In the genomic region with DNA sequence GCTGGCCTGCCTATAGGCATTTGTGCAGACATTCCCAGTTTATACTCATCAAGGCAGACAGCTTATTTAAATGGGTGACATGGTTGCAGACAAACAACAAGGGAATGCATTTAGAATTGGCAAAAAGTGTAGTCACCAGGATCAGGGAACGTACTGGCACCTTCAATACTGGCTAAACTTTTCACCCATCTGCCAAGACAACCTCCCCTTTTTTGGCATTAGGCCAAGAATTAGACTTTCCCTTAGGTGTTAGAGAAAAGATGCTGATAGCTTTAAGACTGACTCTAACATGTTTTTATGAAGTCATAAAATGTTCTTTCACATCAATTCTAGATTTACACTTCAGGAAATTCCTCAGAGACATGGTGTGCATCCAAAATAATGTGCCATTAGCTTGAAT, we compare ENCODE assay signal across 18 cellular contexts.
DNase-seq lines count a peak whose midpoint lies in the region; ATAC-seq and TF ChIP-seq lines count a peak whose summit lies in the region.
"Had no signal": no experiment of that assay in that cellular context is flagged by ENCODE, and none has a peak within 500 bp of the region (broad histone marks: within the 10 kb centered on the region; RNA-seq: fewer than 3 reads in every experiment).

No MANE protein-coding gene starts in this region.

- no peak for ATAC-seq in GM18870 (IDR thresholded peaks at IDR 0.05; ENCODE audit: unreplicated experiment)
- ATAC-seq: A549, GM12878, GM23338, T-helper 17 cell had no signal

- H3K79me2 ChIP-seq in GM23248 (ENCODE audit: insufficient read depth), result no peaks in the 10 kb centered on the region

- H3K9ac ChIP-seq in GM23248, result no peak overlapping the region
- H3K9ac ChIP-seq: KMS-11 had no signal

- H3F3A ChIP-seq in GM23248 (ENCODE audit: insufficient read depth), result no peaks in the 10 kb centered on the region

- H4K20me1 ChIP-seq in GM23248 (ENCODE audit: insufficient read depth), result no peaks in the 10 kb centered on the region

- H2AFZ ChIP-seq in GM23248, result no peak overlapping the region
- H2AFZ ChIP-seq: GM23338 had no signal

- H3K36me3 ChIP-seq in GM23248 (ENCODE audit: low read depth), result no peaks in the 10 kb centered on the region

- no peak overlapping the region for H3K4me2 ChIP-seq in GM23248 (ENCODE audit: unreplicated experiment)
- H3K4me2 ChIP-seq: A549, KMS-11 had no signal

- no peaks in the 10 kb centered on the region for H3K9me3 ChIP-seq in GM23248 (ENCODE audit: low read depth)
- H3K9me3 ChIP-seq: A549 had no signal

- H3K27me3 ChIP-seq in GM23248 (replicated peaks; ENCODE audit: insufficient read depth), result no peaks in the 10 kb centered on the region

- H3K9me2 ChIP-seq in GM23248 (ENCODE audit: insufficient read depth), result no peaks in the 10 kb centered on the region

- WGBS in GM23248 (ENCODE audit: low coverage in 1 of 2, low lambda C conversion rate in 2 of 2, missing lambda C conversion rate in 2 of 2), 2 experiments, result 37 to 41% methylated on average over 1 of the region's 1 CpG

- H3K4me3 ChIP-seq in fibroblast of the aortic adventitia (ENCODE audit: low read depth, low read length), result no peak overlapping the region
- no peak overlapping the region for H3K4me3 ChIP-seq in GM23248
- H3K4me3 ChIP-seq: A549, GM12878, GM23338 had no signal

- DNase-seq in NCI-H2227 (lab: John Stamatoyannopoulos, UW; ENCODE audit: unreplicated experiment) (peak; percentile 23), NCI-H2227 treated with DMSO at 0.1 percent for 48 hours (lab: John Stamatoyannopoulos, UW) (no peak), COR-L47 (lab: John Stamatoyannopoulos, UW) (peak; percentile 26), NCI-H2171 treated with DMSO at 0.1 percent for 48 hours (lab: John Stamatoyannopoulos, UW) (peak; percentile 54), fibroblast of the aortic adventitia (ENCODE audit: low read depth) (peak; percentile 4), GM23248 (no peak), NCI-H1417 treated with DMSO at 0.1 percent for 48 hours (lab: John Stamatoyannopoulos, UW) (no peak)
- DNase-seq: DND-41, GDM1, NCI-H1048, NCI-H1694, SIG-M5, T-helper 17 cell had no signal

- H3K4me1 ChIP-seq in GM23248 (ENCODE audit: insufficient read depth), result no peaks in the 10 kb centered on the region
- H3K4me1 ChIP-seq: A549 had no signal

- TF ChIP-seq CTCF in fibroblast of the aortic adventitia (IDR thresholded peaks at IDR 0.05; ENCODE audit: insufficient read depth, low read length), result no peak

- in situ Hi-C loops in GM23248 (cut with MboI), result no loop called here

- H3K27ac ChIP-seq in GM23248, result no peak overlapping the region
- H3K27ac ChIP-seq: A549, KMS-11 had no signal

Comparison
In these comparisons a context has a peak if more than half of its experiments do, and no peak if none do; other contexts are left out.
1. DNase-seq: peak in NCI-H2227 (single experiment), COR-L47 (single experiment), NCI-H2171 treated with DMSO at 0.1 percent for 48 hours (single experiment) and fibroblast of the aortic adventitia (single experiment); none in NCI-H2227 treated with DMSO at 0.1 percent for 48 hours (single experiment), GM23248 (single experiment) and NCI-H1417 treated with DMSO at 0.1 percent for 48 hours (single experiment).